9 cellular contexts compared by ENCODE assay signal in genomic region chr16:50602531-50603205, GRCh38. TPM values are rescaled to one million over a fixed set of nuclear protein-coding genes. Genes with fewer than 3 reads are reported as not detected.
A peak's percentile ranks its signal among the peaks of the same experiment; 100 is the strongest.
DNase-seq lines count a peak whose midpoint lies in the region; ATAC-seq, FAIRE-seq and TF ChIP-seq lines count a peak whose summit lies in the region.
"Had no signal": no experiment of that assay in that cellular context is flagged by ENCODE, and none has a peak within 500 bp of the region (broad histone marks: within the 10 kb centered on the region; RNA-seq: fewer than 3 reads in every experiment).

No MANE protein-coding gene starts in this region.

- H3K27me3 Mint-ChIP-seq in immature natural killer cell (ENCODE audit: low read depth in 3 of 3): peaks cover 0 to 4% (median 0%) of the 10 kb centered on the region in 3 donors

- no peaks in the 10 kb centered on the region for H3K36me3 ChIP-seq in small intestine (ENCODE audit: control insufficient read depth in 2 of 2, insufficient read depth in 2 of 2, low read length in 2 of 2)

- no peaks in the 10 kb centered on the region for H3K9me3 ChIP-seq in small intestine (ENCODE audit: control insufficient read depth, low read depth)

- no peak for ATAC-seq in HG03432 (IDR thresholded peaks at IDR 0.05; ENCODE audit: unreplicated experiment)

- peak overlapping the region; percentile 88 to 89 for H3K27ac ChIP-seq in coronary artery
- H3K27ac ChIP-seq in small intestine (ENCODE audit: low read depth in 1 of 2, low read length in 1 of 2): peak overlapping the region in 1 of 2 donors; percentile 46
- H3K27ac ChIP-seq: PC-9 had no signal

- no peak overlapping the region for H3K4me3 Mint-ChIP-seq in immature natural killer cell

- no peak overlapping the region for H3K27ac Mint-ChIP-seq in immature natural killer cell

- DNase-seq in Daoy (ENCODE audit: low read depth) (peak; percentile 25), T-helper 1 cell (peak in 3 of 5 donors; percentile 30 to 44 (median 31)), coronary artery (ENCODE audit: low spot score) (no peak), small intestine (peak; percentile 33), GF-D8 (lab: John Stamatoyannopoulos, UW) (no peak), immature natural killer cell (no peak), DMS53 treated with DMSO at 0.1 percent for 48 hours (lab: John Stamatoyannopoulos, UW; ENCODE audit: unreplicated experiment) (no peak)

- H3K36me3 Mint-ChIP-seq in immature natural killer cell: no peaks in the 10 kb centered on the region

- FAIRE-seq in small intestine (lab: Jason Lieb, UNC): no peak

- H3K4me1 Mint-ChIP-seq in immature natural killer cell: peaks cover 0 to 4% of the 10 kb centered on the region in 2 donors

- H3K9me3 Mint-ChIP-seq in immature natural killer cell: no peaks in the 10 kb centered on the region

- 40 to 50% (median 46%) methylated on average over 14 of the region's 14 CpGs for WGBS in small intestine, 3 donors

- H3K4me1 ChIP-seq in small intestine (ENCODE audit: control insufficient read depth in 2 of 2, insufficient read depth in 1 of 2, low read depth in 1 of 2, low read length in 1 of 2): peaks cover 0 to 2% of the 10 kb centered on the region in 2 donors

- peak overlapping the region; percentile 5 for H3K4me3 ChIP-seq in coronary artery
- H3K4me3 ChIP-seq in small intestine (ENCODE audit: low read depth in 1 of 2, low read length in 2 of 2): no peak overlapping the region
- H3K4me3 ChIP-seq: PC-9 had no signal

- no peak for TF ChIP-seq CTCF in coronary artery (IDR thresholded peaks at IDR 0.05)

- no peaks in the 10 kb centered on the region for H3K27me3 ChIP-seq in small intestine (ENCODE audit: control insufficient read depth in 2 of 2, insufficient read depth in 2 of 2, low read length in 2 of 2)

RNA-seq across cellular contexts. Expression of gene NKD1, which starts 54.5 kb away (rescaled TPM):
- total RNA-seq in Daoy (2014; rRNA removed; shearing (Covaris generic)): 0.11 and 0.42 TPM in 2 replicates
- polyA plus RNA-seq in small intestine (1 to 10 TPM in 1 of 3 donors, under 1 TPM in 2; 0.22 to 2.9 (median 0.27) TPM), immature natural killer cell (not detected)

Comparison
In these comparisons a context has a peak if more than half of its experiments do, and no peak if none do; other contexts are left out.
1. DNase-seq: peak in Daoy (single experiment), T-helper 1 cell (3 of 5) and small intestine (single experiment); none in coronary artery (single experiment), GF-D8 (single experiment), immature natural killer cell (0 of 3) and DMS53 treated with DMSO at 0.1 percent for 48 hours (single experiment).